Comparison of ENCODE assay signal across 2 cellular contexts in genomic region chr10:46367209-46367608, GRCh38. TPM values are rescaled to one million over a fixed set of nuclear protein-coding genes. Genes with fewer than 3 reads are reported as not detected.
"Had no signal": no experiment of that assay in that cellular context is flagged by ENCODE, and none has a peak within 500 bp of the region (broad histone marks: within the 10 kb centered on the region; RNA-seq: fewer than 3 reads in every experiment).

No MANE protein-coding gene starts in this region.

RNA-seq across cellular contexts. Expression of gene ANXA8L1, which starts 8.4 kb away (rescaled TPM):
- total RNA-seq: LHCN-M2, NCI-H460 had no signal
